ENCODE assay signal across 8 cellular contexts in genomic region chr7:23469961-23470250, GRCh38. TPM values are rescaled to one million over a fixed set of nuclear protein-coding genes. Genes with fewer than 3 reads are reported as not detected.
A peak's percentile ranks its signal among the peaks of the same experiment; 100 is the strongest.
DNase-seq lines count a peak whose midpoint lies in the region; ATAC-seq and TF ChIP-seq lines count a peak whose summit lies in the region.

No MANE protein-coding gene starts in this region.

- H3K4me3 ChIP-seq in AG04450 (ENCODE audit: low read depth, low read length) (peak overlapping the region; percentile 89), mesendoderm (ENCODE audit: low read length) (peak overlapping the region; percentile 82)

- H3K27ac ChIP-seq in AG04450 (ENCODE audit: low read depth, low read length) (peak overlapping the region; percentile 80), mesendoderm (ENCODE audit: low read depth, low read length) (peak overlapping the region; percentile 96)

- H4K5ac ChIP-seq in mesendoderm (ENCODE audit: low read length) = no peak overlapping the region

- peaks cover 13% of the 10 kb centered on the region for H3K27me3 Mint-ChIP-seq in HFFc6 (ENCODE audit: insufficient read depth)
- H3K27me3 Mint-ChIP-seq in activated naive CD8-positive, alpha-beta T cell treated with anti-CD3 and anti-CD28 coated beads, Interleukin-2, amount 50 U/mL, for 24 hours = peaks cover 75% of the 10 kb centered on the region

- no peaks in the 10 kb centered on the region for H3K27me3 ChIP-seq in AG04450 (ENCODE audit: control insufficient read depth, insufficient read depth, low read length)
- H3K27me3 ChIP-seq in mesendoderm (ENCODE audit: insufficient read depth, low read length, poor library complexity) = no peaks in the 10 kb centered on the region

- no peaks in the 10 kb centered on the region for H3K9me3 Mint-ChIP-seq in HFFc6
- H3K9me3 Mint-ChIP-seq in activated naive CD8-positive, alpha-beta T cell treated with anti-CD3 and anti-CD28 coated beads, Interleukin-2, amount 50 U/mL, for 24 hours = no peaks in the 10 kb centered on the region

- H3K79me1 ChIP-seq in mesendoderm (ENCODE audit: low read length) = peaks cover 6% of the 10 kb centered on the region

- H2BK120ac ChIP-seq in mesendoderm (ENCODE audit: low read depth, low read length) = peak overlapping the region; percentile 96

- peaks cover 56% of the 10 kb centered on the region for H3K4me1 Mint-ChIP-seq in HFFc6 (ENCODE audit: low read depth)
- peaks cover 40% of the 10 kb centered on the region for H3K4me1 Mint-ChIP-seq in activated naive CD8-positive, alpha-beta T cell treated with anti-CD3 and anti-CD28 coated beads, Interleukin-2, amount 50 U/mL, for 24 hours

- peaks cover 46% of the 10 kb centered on the region for H3K79me2 ChIP-seq in mesendoderm (ENCODE audit: control insufficient read depth, insufficient read depth, low read length)

- peaks cover 3% of the 10 kb centered on the region; the same call in 1 of the 2 replicates for H3K36me3 Mint-ChIP-seq in HFFc6 (ENCODE audit: low read depth)
- H3K36me3 Mint-ChIP-seq in activated naive CD8-positive, alpha-beta T cell treated with anti-CD3 and anti-CD28 coated beads, Interleukin-2, amount 50 U/mL, for 24 hours (ENCODE audit: low read depth) = peaks cover 2% of the 10 kb centered on the region

- peak overlapping the region; percentile 100 for H3K18ac ChIP-seq in mesendoderm (ENCODE audit: low read length)

- WGBS in mesendoderm (ENCODE audit: extremely low coverage, insufficient coverage, low lambda C conversion rate) = no CpG with 5 or more reads among the region's 18 CpGs

- H3K36me3 ChIP-seq in mesendoderm (ENCODE audit: control insufficient read depth, insufficient read depth, low read length) = no peaks in the 10 kb centered on the region

- peak overlapping the region; percentile 85 for H3K4me2 ChIP-seq in mesendoderm (ENCODE audit: low read length)

- H3K4me1 ChIP-seq in mesendoderm (ENCODE audit: control insufficient read depth, low read depth, low read length) = peaks cover 6% of the 10 kb centered on the region

- H2BK5ac ChIP-seq in mesendoderm (ENCODE audit: low read length) = peak overlapping the region; percentile 54

- CTCF ChIA-PET in AG04450 (lab: Charles Lee) = no interaction called here

- peaks cover 4% of the 10 kb centered on the region; the same call in 1 of the 2 replicates for H3K9me3 ChIP-seq in AG04450 (ENCODE audit: control insufficient read depth, insufficient read depth, low read length)

- peak overlapping the region; percentile 97 for H3K9ac ChIP-seq in mesendoderm (ENCODE audit: low read length)

- DNase-seq in AG04450 (ENCODE audit: low read depth, low spot score) = no peak
- DNase-seq in HFFc6 = no peak
- DNase-seq in activated naive CD8-positive, alpha-beta T cell treated with anti-CD3 and anti-CD28 coated beads, Interleukin-2, amount 50 U/mL, for 24 hours = no peak
- DNase-seq in mesendoderm = peak; percentile 45
- no peak for DNase-seq in germinal center (ENCODE audit: low spot score)

- no peak overlapping the region for H4K8ac ChIP-seq in mesendoderm (ENCODE audit: low read depth, low read length)

- peak overlapping the region; percentile 97 for H3K56ac ChIP-seq in mesendoderm (ENCODE audit: low read length)

- no peak for TF ChIP-seq CTCF in AG04450 (IDR thresholded peaks at IDR 0.05; ENCODE audit: low read depth, low read length)
- TF ChIP-seq CTCF in HFFc6 (IDR thresholded peaks at IDR 0.05) = no peak

- no peak overlapping the region for H2AK5ac ChIP-seq in mesendoderm (ENCODE audit: low read length)

- POLR2A ChIA-PET in AG04450 (lab: Yijun Ruan, JAX) = interaction anchor here (0.7 kb wide), 1 partner anchor 18 kb away, joined by 4 read pairs; no protein-coding TSS in a partner anchor

- H2BK15ac ChIP-seq in mesendoderm (replicated peaks; ENCODE audit: low read depth) = no peak overlapping the region

- ATAC-seq in activated naive CD8-positive, alpha-beta T cell treated with anti-CD3 and anti-CD28 coated beads, Interleukin-2, amount 50 U/mL, for 24 hours = no peak
- ATAC-seq in HG02938 (IDR thresholded peaks at IDR 0.05; ENCODE audit: unreplicated experiment) (no peak), GM19351 (IDR thresholded peaks at IDR 0.05; ENCODE audit: unreplicated experiment) (no peak), HG02571 (IDR thresholded peaks at IDR 0.05; ENCODE audit: unreplicated experiment) (no peak)

- peak overlapping the region; percentile 89 for H3K27ac Mint-ChIP-seq in HFFc6
- peak overlapping the region; percentile 74 for H3K27ac Mint-ChIP-seq in activated naive CD8-positive, alpha-beta T cell treated with anti-CD3 and anti-CD28 coated beads, Interleukin-2, amount 50 U/mL, for 24 hours

- peak overlapping the region; percentile 72 for H3K23ac ChIP-seq in mesendoderm (ENCODE audit: low read length)

- H3K4me3 Mint-ChIP-seq in HFFc6 = peak overlapping the region; percentile 88
- peak overlapping the region; percentile 82 for H3K4me3 Mint-ChIP-seq in activated naive CD8-positive, alpha-beta T cell treated with anti-CD3 and anti-CD28 coated beads, Interleukin-2, amount 50 U/mL, for 24 hours

- peak overlapping the region; percentile 96 for H3K4ac ChIP-seq in mesendoderm (ENCODE audit: low read depth, low read length)

RNA-seq across cellular contexts. Expression of gene IGF2BP3, which starts 0.4 kb away (rescaled TPM):
- 78.5 and 98.2 TPM in 2 replicates for polyA plus RNA-seq in AG04450 (2011; rRNA removed)
- polyA minus RNA-seq in AG04450 (2011; rRNA and poly(A)+ RNA removed) = 97.8 and 99.9 TPM in 2 replicates
- 10 to 100 TPM; 23.8 to 33.1 (median 31.0) TPM for total RNA-seq in HFFc6 (2021; fragmentation: NEBNext Ultra II Directional; extraction: Animal tissue kit (Norgen Biotek cat#: 25700))
- 53.9 TPM for polyA plus RNA-seq in mesendoderm (2013, experiment 1 of 2)
- 54.3 TPM for polyA plus RNA-seq in mesendoderm (2013, experiment 2 of 2)
